ENCODE assay signal across 8 cellular contexts in genomic region chr1:160206421-160207117, GRCh38. TPM values are rescaled to one million over a fixed set of nuclear protein-coding genes. Genes with fewer than 3 reads are reported as not detected.
DNase-seq lines count a peak whose midpoint lies in the region; ATAC-seq, FAIRE-seq and TF ChIP-seq lines count a peak whose summit lies in the region.

No MANE protein-coding gene starts in this region.

- no peaks in the 10 kb centered on the region for H3K9me2 ChIP-seq in neural cell (ENCODE audit: insufficient read depth, low read length)

- peaks cover 5% of the 10 kb centered on the region for H3F3A ChIP-seq in neural cell (ENCODE audit: insufficient read depth, low read length, poor library complexity, severe bottlenecking)

- H3K27me3 ChIP-seq in SJSA1 (replicated peaks) (no peaks in the 10 kb centered on the region), endothelial cell of umbilical vein (ENCODE audit: control insufficient read depth in 2 of 2, insufficient read depth in 2 of 2, low read length in 2 of 2) (no peaks in the 10 kb centered on the region), neural cell (ENCODE audit: insufficient read depth, low read depth, low read length) (no peaks in the 10 kb centered on the region)

- no peaks in the 10 kb centered on the region for H3K9me1 ChIP-seq in endothelial cell of umbilical vein (replicated peaks; ENCODE audit: control insufficient read depth, extremely low read depth, insufficient read depth, low read length)

- H3K9ac ChIP-seq in endothelial cell of umbilical vein (replicated peaks; ENCODE audit: extremely low read depth, insufficient read depth, low read length) (peak overlapping the region; percentile 91), neural cell (ENCODE audit: low read length) (peak overlapping the region; percentile 96)

- TF ChIP-seq POLR2A in A549 (IDR thresholded peaks at IDR 0.05; ENCODE audit: low read length) (no peak), endothelial cell of umbilical vein (IDR thresholded peaks at IDR 0.05; ENCODE audit: low read depth, low read length) (no peak)

- H3K9me3 ChIP-seq in A549, result no peaks in the 10 kb centered on the region
- H3K9me3 ChIP-seq in SJSA1 (replicated peaks), result 0 out of 2 replicates have a peak, but pooled peaks cover 9% of the 10 kb centered on the region
- H3K9me3 ChIP-seq in endothelial cell of umbilical vein (replicated peaks; ENCODE audit: control insufficient read depth, insufficient read depth, low read length), result no peaks in the 10 kb centered on the region
- H3K9me3 ChIP-seq in neural cell (ENCODE audit: low read length), result no peaks in the 10 kb centered on the region

- peak overlapping the region; percentile 88 for H3K4me3 ChIP-seq in A549
- peak overlapping the region; percentile 99 for H3K4me3 ChIP-seq in SJSA1
- peak overlapping the region; percentile 55 to 81 (median 72) for H3K4me3 ChIP-seq in endothelial cell of umbilical vein (replicated peaks in 1 of 3; ENCODE audit: insufficient read depth in 1 of 3, low read depth in 1 of 3, low read length in 3 of 3)
- peak overlapping the region; percentile 99 for H3K4me3 ChIP-seq in neural cell (ENCODE audit: low read length)

- FAIRE-seq in A549 (lab: Jason Lieb, UNC), result no peak
- peak; percentile 54 for FAIRE-seq in GM19239 (lab: Jason Lieb, UNC)
- FAIRE-seq in endothelial cell of umbilical vein (lab: Jason Lieb, UNC), result peak; percentile 90

- BruUV-seq in endothelial cell of umbilical vein (replicated peaks; lab: Mats Ljungman, UMichigan), result no TSS peak

- TF ChIP-seq EP300 in A549 (IDR thresholded peaks at IDR 0.05) (no peak), neural cell (conservative IDR thresholded peaks at IDR 0.05; ENCODE audit: poor library complexity, severe bottlenecking) (no peak)

- H2AFZ ChIP-seq in endothelial cell of umbilical vein (ENCODE audit: low read depth, low read length), result no peak overlapping the region
- no peak overlapping the region for H2AFZ ChIP-seq in neural cell (ENCODE audit: low read depth, low read length)

- WGBS in A549 (ENCODE audit: missing lambda C conversion rate), result 65% methylated on average over 9 of the region's 9 CpGs

- H4K20me1 ChIP-seq in endothelial cell of umbilical vein (replicated peaks; ENCODE audit: control insufficient read depth, extremely low read depth, insufficient read depth, low read length), result no peaks in the 10 kb centered on the region
- no peaks in the 10 kb centered on the region for H4K20me1 ChIP-seq in neural cell (ENCODE audit: insufficient read depth)

- TF ChIP-seq CTCF in A549 (IDR thresholded peaks at IDR 0.05), result no peak
- TF ChIP-seq CTCF in endothelial cell of umbilical vein (IDR thresholded peaks at IDR 0.05; ENCODE audit: extremely low read depth in 1 of 2, insufficient read depth in 1 of 2, low read depth in 1 of 2, low read length in 2 of 2), result no peak
- no peak for TF ChIP-seq CTCF in neural cell (IDR thresholded peaks at IDR 0.05; ENCODE audit: poor library complexity, severe bottlenecking)

- TF ChIP-seq RAD21 in A549 (conservative IDR thresholded peaks at IDR 0.05 in 1 of 2, IDR thresholded peaks at IDR 0.05 in 1 of 2) (no peak), neural cell (conservative IDR thresholded peaks at IDR 0.05) (no peak)

- H3K27ac ChIP-seq in A549 (peak overlapping the region; percentile 89 to 96), SJSA1 (peak overlapping the region; percentile 99), endothelial cell of umbilical vein (ENCODE audit: insufficient read depth, low read depth, low read length) (peak overlapping the region; percentile 73), neural cell (ENCODE audit: low read length) (peak overlapping the region; percentile 10)

- H3K4me2 ChIP-seq in A549 (peak overlapping the region; percentile 98), endothelial cell of umbilical vein (ENCODE audit: insufficient read depth, low read length) (peak overlapping the region; percentile 77), neural cell (ENCODE audit: low read length) (peak overlapping the region; percentile 76)

- peaks cover 61% of the 10 kb centered on the region for H3K79me2 ChIP-seq in endothelial cell of umbilical vein (ENCODE audit: control insufficient read depth, insufficient read depth, low read length)
- peaks cover 18% of the 10 kb centered on the region for H3K79me2 ChIP-seq in neural cell (replicated peaks; ENCODE audit: insufficient read depth, low read length)

- DNase-seq in A549 (ENCODE audit: low read depth in 1 of 2, low spot score in 1 of 2) (peak; percentile 50 to 71), GM19239 (ENCODE audit: insufficient read length, low spot score) (no peak), SJSA1 (ENCODE audit: low read depth in 1 of 2, low spot score in 2 of 2) (peak; percentile 89 to 95), endothelial cell of umbilical vein (ENCODE audit: low read depth, low spot score) (peak; percentile 60), NCI-H1436 treated with DMSO at 0.1 percent for 48 hours (lab: John Stamatoyannopoulos, UW) (no peak)

- CTCF ChIA-PET in A549 (lab: Yijun Ruan, JAX) (interaction anchor here (1.1 to 7.6 kb wide), 7 partner anchors 7 to 105 kb away, joined by 4 to 86 read pairs (median 27); partner anchors contain the start of gene CASQ1), endothelial cell of umbilical vein (lab: Charles Lee) (interaction anchor here (1.8 to 13.4 kb wide), 4 partner anchors 13 to 85 kb away, joined by 7 to 183 read pairs (median 40); no protein-coding TSS in a partner anchor)

- peaks cover 45% of the 10 kb centered on the region for H3K4me1 ChIP-seq in A549
- H3K4me1 ChIP-seq in SJSA1 (replicated peaks), result peaks cover 47% of the 10 kb centered on the region
- H3K4me1 ChIP-seq in endothelial cell of umbilical vein (ENCODE audit: control insufficient read depth, extremely low read depth, insufficient read depth, low read length), result peaks cover 46% of the 10 kb centered on the region

- dilution Hi-C loops in endothelial cell of umbilical vein (cut with MboI; ENCODE audit: extremely low pct_ligation_motif_present, low sequenced_read_pairs), result no loop called here

- peaks cover 61% of the 10 kb centered on the region for H3K36me3 ChIP-seq in SJSA1
- peaks cover 7 to 11% of the 10 kb centered on the region in 2 experiments for H3K36me3 ChIP-seq in endothelial cell of umbilical vein (ENCODE audit: control insufficient read depth in 2 of 2, extremely low read depth in 1 of 2, insufficient read depth in 2 of 2, low read length in 2 of 2)
- no peaks in the 10 kb centered on the region for H3K36me3 ChIP-seq in neural cell (ENCODE audit: insufficient read depth, low read length)

- POLR2A ChIA-PET in A549 (lab: Yijun Ruan, JAX), result no interaction called here
- POLR2A ChIA-PET in endothelial cell of umbilical vein (lab: Charles Lee), result no interaction called here

- ATAC-seq in A549 (peak; percentile 40 to 69), GM18870 (IDR thresholded peaks at IDR 0.05; ENCODE audit: unreplicated experiment) (no peak), HG02885 (IDR thresholded peaks at IDR 0.05; ENCODE audit: poor library complexity, unreplicated experiment) (no peak)

- intact Hi-C loops in endothelial cell of umbilical vein (cut with micrococcal nuclease), result loop anchor here (1.0 to 5.0 kb wide), 4 partner anchors 13 to 136 kb away; partner anchors contain the start of genes COPA, NCSTN and PEX19

RNA-seq across cellular contexts. Expression of gene PEA15, which starts 1.4 kb away (rescaled TPM):
- polyA plus RNA-seq in A549 (2011; rRNA removed) (115 and 130 TPM in 2 replicates), A549 (2017; fragmentation: RNase III; extraction: RNeasy Plus Mini Kit Qiagen cat#74134 plus additional on column Dnase treatment) (136 to 157 TPM (median 150 TPM) in 3 replicates), endothelial cell of umbilical vein (304 and 336 TPM in 2 replicates), neural cell (46.4 and 51.9 TPM in 2 replicates)
- 149 and 158 TPM in 2 replicates for polyA plus RNA-seq in A549 (2012; cell fraction: cytosol; rRNA removed)
- polyA plus RNA-seq in A549 (2012; cell fraction: nucleus; rRNA removed), result 53.6 and 58.6 TPM in 2 replicates
- 73.9 and 80.8 TPM in 2 replicates for polyA minus RNA-seq in A549 (2011; rRNA and poly(A)+ RNA removed)
- total RNA-seq in SJSA1 (2014; rRNA removed; shearing (Covaris generic)), result 170 and 321 TPM in 2 replicates
- total RNA-seq in endothelial cell of umbilical vein, result 250 and 270 TPM in 2 replicates
- polyA plus RNA-seq in endothelial cell of umbilical vein (2011; cell fraction: cytosol; rRNA removed), result 558 and 641 TPM in 2 replicates
- 219 and 231 TPM in 2 replicates for polyA plus RNA-seq in endothelial cell of umbilical vein (2011; cell fraction: nucleus; rRNA removed)
- polyA plus RNA-seq in endothelial cell of umbilical vein (2012), result 244 and 310 TPM in 2 replicates
- polyA minus RNA-seq in endothelial cell of umbilical vein (252 and 361 TPM in 2 replicates), neural cell (33.1 and 40.9 TPM in 2 replicates)
- polyA minus RNA-seq in endothelial cell of umbilical vein (2011; cell fraction: cytosol; rRNA and poly(A)+ RNA removed), result 30.9 TPM
- 35.7 and 58.7 TPM in 2 replicates for polyA minus RNA-seq in endothelial cell of umbilical vein (2011; cell fraction: nucleus; rRNA and poly(A)+ RNA removed)

RNA-seq across cellular contexts. Expression of gene CASQ1, which starts 16.2 kb away (rescaled TPM):
- polyA plus RNA-seq in A549 (2011; rRNA removed), result 0.04 and 0.08 TPM in 2 replicates
- not detected in 2 replicates for polyA plus RNA-seq in A549 (2012; cell fraction: cytosol; rRNA removed)
- polyA plus RNA-seq in A549 (2012; cell fraction: nucleus; rRNA removed), result not detected in 2 replicates
- 0.04 TPM in 1 of 3 replicates, not detected in the others for polyA plus RNA-seq in A549 (2017; fragmentation: RNase III; extraction: RNeasy Plus Mini Kit Qiagen cat#74134 plus additional on column Dnase treatment)
- polyA minus RNA-seq in A549 (2011; rRNA and poly(A)+ RNA removed), result 0.41 TPM in 1 of 2 replicates, not detected in the other
- total RNA-seq in SJSA1 (2014; rRNA removed; shearing (Covaris generic)), result not detected in 2 replicates
- not detected in 2 replicates for total RNA-seq in endothelial cell of umbilical vein
- polyA plus RNA-seq in endothelial cell of umbilical vein, result not detected in 2 replicates
- not detected in 2 replicates for polyA plus RNA-seq in endothelial cell of umbilical vein (2011; cell fraction: cytosol; rRNA removed)
- polyA plus RNA-seq in endothelial cell of umbilical vein (2011; cell fraction: nucleus; rRNA removed), result not detected in 2 replicates
- polyA plus RNA-seq in endothelial cell of umbilical vein (2012), result not detected in 2 replicates
- polyA minus RNA-seq in endothelial cell of umbilical vein, result not detected in 2 replicates
- polyA minus RNA-seq in endothelial cell of umbilical vein (2011; cell fraction: cytosol; rRNA and poly(A)+ RNA removed), result not detected
- not detected in 2 replicates for polyA minus RNA-seq in endothelial cell of umbilical vein (2011; cell fraction: nucleus; rRNA and poly(A)+ RNA removed)
- polyA plus RNA-seq in neural cell, result not detected in 2 replicates
- polyA minus RNA-seq in neural cell, result not detected in 2 replicates

RNA-seq across cellular contexts. Expression of gene ATP1A4, which starts 55.2 kb away (rescaled TPM):
- polyA plus RNA-seq in A549 (2011; rRNA removed), result not detected in 2 replicates
- polyA plus RNA-seq in A549 (2012; cell fraction: cytosol; rRNA removed), result not detected in 2 replicates
- not detected in 2 replicates for polyA plus RNA-seq in A549 (2012; cell fraction: nucleus; rRNA removed)
- not detected in 3 replicates for polyA plus RNA-seq in A549 (2017; fragmentation: RNase III; extraction: RNeasy Plus Mini Kit Qiagen cat#74134 plus additional on column Dnase treatment)
- not detected in 2 replicates for polyA minus RNA-seq in A549 (2011; rRNA and poly(A)+ RNA removed)
- not detected in 2 replicates for total RNA-seq in SJSA1 (2014; rRNA removed; shearing (Covaris generic))
- total RNA-seq in endothelial cell of umbilical vein, result not detected in 2 replicates
- polyA plus RNA-seq in endothelial cell of umbilical vein, result not detected in 2 replicates
- not detected in 2 replicates for polyA plus RNA-seq in endothelial cell of umbilical vein (2011; cell fraction: cytosol; rRNA removed)
- not detected in 2 replicates for polyA plus RNA-seq in endothelial cell of umbilical vein (2011; cell fraction: nucleus; rRNA removed)
- not detected in 2 replicates for polyA plus RNA-seq in endothelial cell of umbilical vein (2012)
- not detected in 2 replicates for polyA minus RNA-seq in endothelial cell of umbilical vein
- polyA minus RNA-seq in endothelial cell of umbilical vein (2011; cell fraction: cytosol; rRNA and poly(A)+ RNA removed), result not detected
- not detected in 2 replicates for polyA minus RNA-seq in endothelial cell of umbilical vein (2011; cell fraction: nucleus; rRNA and poly(A)+ RNA removed)
- not detected in 2 replicates for polyA plus RNA-seq in neural cell
- not detected in 2 replicates for polyA minus RNA-seq in neural cell

RNA-seq across cellular contexts. Expression of gene DCAF8, which starts 55.8 kb away (rescaled TPM):
- polyA plus RNA-seq in A549 (2011; rRNA removed) (103 and 113 TPM in 2 replicates), A549 (2017; fragmentation: RNase III; extraction: RNeasy Plus Mini Kit Qiagen cat#74134 plus additional on column Dnase treatment) (67.4 to 69.8 TPM (median 69.8 TPM) in 3 replicates), endothelial cell of umbilical vein (85.5 and 87.9 TPM in 2 replicates), neural cell (153 TPM in 2 replicates)
- 47.7 TPM in 2 replicates for polyA plus RNA-seq in A549 (2012; cell fraction: cytosol; rRNA removed)
- polyA plus RNA-seq in A549 (2012; cell fraction: nucleus; rRNA removed), result 192 and 224 TPM in 2 replicates
- polyA minus RNA-seq in A549 (2011; rRNA and poly(A)+ RNA removed), result 85.5 and 94.8 TPM in 2 replicates
- 37.5 and 45.8 TPM in 2 replicates for total RNA-seq in SJSA1 (2014; rRNA removed; shearing (Covaris generic))
- total RNA-seq in endothelial cell of umbilical vein, result 99.9 and 106 TPM in 2 replicates
- 45.8 and 60.2 TPM in 2 replicates for polyA plus RNA-seq in endothelial cell of umbilical vein (2011; cell fraction: cytosol; rRNA removed)
- polyA plus RNA-seq in endothelial cell of umbilical vein (2011; cell fraction: nucleus; rRNA removed), result 605 and 638 TPM in 2 replicates
- polyA plus RNA-seq in endothelial cell of umbilical vein (2012), result 69.0 and 79.4 TPM in 2 replicates
- polyA minus RNA-seq in endothelial cell of umbilical vein (148 TPM in 2 replicates), neural cell (117 and 129 TPM in 2 replicates)
- polyA minus RNA-seq in endothelial cell of umbilical vein (2011; cell fraction: cytosol; rRNA and poly(A)+ RNA removed), result 31.6 TPM
- polyA minus RNA-seq in endothelial cell of umbilical vein (2011; cell fraction: nucleus; rRNA and poly(A)+ RNA removed), result 153 and 193 TPM in 2 replicates

Comparison
In these comparisons a context has a peak if more than half of its experiments do, and no peak if none do; other contexts are left out.
1. ATAC-seq: peak in A549 (2 of 2); none in GM18870 (single experiment) and HG02885 (single experiment).
2. DNase-seq: peak in A549 (2 of 2), SJSA1 (2 of 2) and endothelial cell of umbilical vein (single experiment); none in GM19239 (single experiment) and NCI-H1436 treated with DMSO at 0.1 percent for 48 hours (single experiment).
3. H3K27ac ChIP-seq: peak in every context shown above with its lines; median percentile 99 in SJSA1; 92 in A549; 73 in endothelial cell of umbilical vein; 10 in neural cell.
4. Peak in every context shown above with its lines, with median percentiles within 50 percentile points of each other: H3K4me2 ChIP-seq and H3K4me3 ChIP-seq.